8 cellular contexts compared by ENCODE assay signal in the genomic region with DNA sequence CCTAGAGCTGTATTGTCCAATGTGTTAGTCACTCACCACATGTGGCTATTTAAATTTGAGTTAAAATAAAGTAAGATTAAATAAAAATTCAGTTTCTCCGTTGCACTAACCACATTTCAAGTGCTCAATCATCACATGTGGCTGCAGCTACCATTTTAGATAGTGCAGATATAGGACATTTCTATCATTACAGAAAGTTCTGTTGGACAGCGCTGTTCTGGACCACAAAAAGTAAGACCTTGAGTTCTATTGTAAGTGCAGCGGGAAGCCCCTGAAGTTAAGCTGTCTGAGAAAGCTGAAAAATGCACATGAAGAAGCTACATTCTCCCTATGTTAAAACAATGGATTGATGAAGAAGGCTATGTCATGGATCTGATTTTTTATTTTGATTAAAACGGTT. TPM values are rescaled to one million over a fixed set of nuclear protein-coding genes. Genes with fewer than 3 reads are reported as not detected.
DNase-seq lines count a peak whose midpoint lies in the region; ATAC-seq and TF ChIP-seq lines count a peak whose summit lies in the region.

No MANE protein-coding gene starts in this region.

- no peak for ATAC-seq in Right ventricle myocardium superior (ENCODE audit: poor library complexity)
- ATAC-seq in memory B cell (ENCODE audit: low read depth) = no peak
- ATAC-seq in HG03280 (IDR thresholded peaks at IDR 0.05; ENCODE audit: unreplicated experiment) = no peak
- ATAC-seq in GM19455 (IDR thresholded peaks at IDR 0.05; ENCODE audit: unreplicated experiment) = no peak

- H3K27me3 ChIP-seq in left ventricle myocardium inferior (ENCODE audit: low read depth) = no peaks in the 10 kb centered on the region
- H3K27me3 ChIP-seq in vagina = no peaks in the 10 kb centered on the region

- TF ChIP-seq POLR2A in vagina (IDR thresholded peaks at IDR 0.05) = no peak

- H3K4me1 Mint-ChIP-seq in memory B cell = peaks cover 34% of the 10 kb centered on the region

- H3K36me3 ChIP-seq in left ventricle myocardium inferior = peaks cover 19% of the 10 kb centered on the region
- H3K36me3 ChIP-seq in vagina = no peaks in the 10 kb centered on the region

- in situ Hi-C loops in astrocyte of the spinal cord (cut with HindIII; ENCODE audit: low sequenced_read_pairs) = no loop called here

- H3K27ac Mint-ChIP-seq in memory B cell = peak overlapping the region; percentile 96

- intact Hi-C loops in left ventricle myocardium inferior (cut with micrococcal nuclease) (no loop called here), Right ventricle myocardium superior (cut with DNase I) (no loop called here), vagina (cut with DNase I) (no loop called here)

- no peaks in the 10 kb centered on the region for H3K9me3 Mint-ChIP-seq in memory B cell

- TF ChIP-seq CTCF in left ventricle myocardium inferior (IDR thresholded peaks at IDR 0.05; ENCODE audit: borderline replicate concordance) (no peak), astrocyte of the spinal cord (IDR thresholded peaks at IDR 0.05; ENCODE audit: low read depth, low read length) (no peak), vagina (IDR thresholded peaks at IDR 0.05) (no peak)

- no peaks in the 10 kb centered on the region for H3K27me3 Mint-ChIP-seq in memory B cell

- H3K4me3 Mint-ChIP-seq in memory B cell = peak overlapping the region; percentile 92

- H3K9me3 ChIP-seq in left ventricle myocardium inferior (replicated peaks) = no peaks in the 10 kb centered on the region
- H3K9me3 ChIP-seq in vagina = no peaks in the 10 kb centered on the region

- H3K4me3 ChIP-seq in left ventricle myocardium inferior = peak overlapping the region; percentile 84
- H3K4me3 ChIP-seq in astrocyte of the spinal cord (ENCODE audit: low read depth, low read length) = peak overlapping the region; percentile 98
- H3K4me3 ChIP-seq in vagina = peak overlapping the region; percentile 89 to 90

- H3K4me1 ChIP-seq in left ventricle myocardium inferior (peaks cover 54% of the 10 kb centered on the region), vagina (peaks cover 44% of the 10 kb centered on the region)

- no peak overlapping the region for H3K27ac ChIP-seq in left ventricle myocardium inferior (replicated peaks)
- no peak overlapping the region for H3K27ac ChIP-seq in vagina

- no peak for DNase-seq in left ventricle myocardium inferior
- no peak for DNase-seq in Right ventricle myocardium superior
- DNase-seq in astrocyte of the spinal cord (ENCODE audit: low read depth, low spot score) = no peak
- DNase-seq in memory B cell (ENCODE audit: low spot score in 2 of 2) = no peak
- DNase-seq in vagina (ENCODE audit: extremely low spot score in 2 of 2) = no peak
- DNase-seq in central memory CD4-positive, alpha-beta T cell = no peak

- peaks cover 9% of the 10 kb centered on the region for H3K36me3 Mint-ChIP-seq in memory B cell

RNA-seq across cellular contexts. Expression of a gene that starts 1.1 kb away (rescaled TPM):
- total RNA-seq in left ventricle myocardium inferior = 20.5 TPM
- total RNA-seq in Right ventricle myocardium superior = 17.9 TPM
- total RNA-seq in vagina = 9.6 TPM

RNA-seq across cellular contexts. Expression of a gene that starts 1.2 kb away (rescaled TPM):
- total RNA-seq in left ventricle myocardium inferior = 19.5 TPM
- 16.8 TPM for total RNA-seq in Right ventricle myocardium superior
- total RNA-seq in vagina = 17.9 TPM
